ENCODE assay signal across 13 cellular contexts in genomic region chr16:70589998-70590471, GRCh38. TPM values are rescaled to one million over a fixed set of nuclear protein-coding genes. Genes with fewer than 3 reads are reported as not detected.
DNase-seq lines count a peak whose midpoint lies in the region; ATAC-seq, FAIRE-seq and TF ChIP-seq lines count a peak whose summit lies in the region.
"Had no signal": no experiment of that assay in that cellular context is flagged by ENCODE, and none has a peak within 500 bp of the region (broad histone marks: within the 10 kb centered on the region; RNA-seq: fewer than 3 reads in every experiment).

No MANE protein-coding gene starts in this region.

- ATAC-seq in psoas muscle (peak in 3 of 4 donors; percentile 32 to 39 (median 37)), GM19397 (IDR thresholded peaks at IDR 0.05; ENCODE audit: unreplicated experiment) (no peak)

- no peaks in the 10 kb centered on the region; the same call in 1 of the 2 replicates for H3K9me3 ChIP-seq in AG04450 (ENCODE audit: control insufficient read depth, insufficient read depth, low read length)
- no peaks in the 10 kb centered on the region for H3K9me3 ChIP-seq in astrocyte (ENCODE audit: insufficient read depth, low read depth, low read length)
- H3K9me3 ChIP-seq in psoas muscle: peaks cover 3% of the 10 kb centered on the region
- H3K9me3 ChIP-seq in A673 (ENCODE audit: low read depth, low read length, poor library complexity, severe bottlenecking): no peaks in the 10 kb centered on the region
- H3K9me3 ChIP-seq: BLaER1, neutrophil had no signal

- peak overlapping the region; percentile 1 for H3K9ac ChIP-seq in astrocyte (ENCODE audit: low read length)
- H3K9ac ChIP-seq: BLaER1 had no signal

- H3K4me1 ChIP-seq in astrocyte (ENCODE audit: insufficient read depth, low read length): peaks cover 4% of the 10 kb centered on the region
- no peaks in the 10 kb centered on the region for H3K4me1 ChIP-seq in psoas muscle
- H3K4me1 ChIP-seq in A673 (ENCODE audit: insufficient read depth, low read length, poor library complexity, severe bottlenecking): no peaks in the 10 kb centered on the region

- H3K4me1 Mint-ChIP-seq in astrocyte (ENCODE audit: low read depth, unreplicated experiment): peaks cover 5% of the 10 kb centered on the region

- H3K27ac ChIP-seq in AG04450 (ENCODE audit: low read depth, low read length) (peak overlapping the region; percentile 0), astrocyte (ENCODE audit: low read depth, low read length) (no peak overlapping the region), psoas muscle (peak overlapping the region; percentile 30), A673 (ENCODE audit: low read depth, low read length, poor library complexity, severe bottlenecking) (no peak overlapping the region)
- H3K27ac ChIP-seq: BLaER1, neutrophil had no signal

- H3K36me3 Mint-ChIP-seq in astrocyte (ENCODE audit: low read depth, unreplicated experiment): no peaks in the 10 kb centered on the region
- H3K36me3 Mint-ChIP-seq: activated naive CD8-positive, alpha-beta T cell had no signal

- intact Hi-C loops in psoas muscle (cut with DNase I): no loop called here
- intact Hi-C loops in A673 (cut with micrococcal nuclease; ENCODE audit: unreplicated experiment): no loop called here

- WGBS in psoas muscle, 3 donors: 25 to 31% (median 30%) methylated on average over 10 of the region's 10 CpGs

- TF ChIP-seq CTCF in AG04450 (IDR thresholded peaks at IDR 0.05; ENCODE audit: low read depth, low read length) (no peak), astrocyte (IDR thresholded peaks at IDR 0.05; ENCODE audit: insufficient read depth, low read depth, low read length) (no peak), psoas muscle (IDR thresholded peaks at IDR 0.05) (no peak), A673 (conservative IDR thresholded peaks at IDR 0.05; ENCODE audit: low read depth, low read length) (no peak)

- no peak overlapping the region for H3K27ac Mint-ChIP-seq in astrocyte (ENCODE audit: unreplicated experiment)
- H3K27ac Mint-ChIP-seq: activated naive CD8-positive, alpha-beta T cell had no signal

- H4K20me1 ChIP-seq in astrocyte (ENCODE audit: insufficient read depth, low read length): no peaks in the 10 kb centered on the region
- H4K20me1 ChIP-seq: BLaER1 had no signal

- DNase-seq in AG04450 (ENCODE audit: low read depth, low spot score) (no peak), astrocyte (ENCODE audit: low read depth) (peak; percentile 61), glomerular visceral epithelial cell (ENCODE audit: extremely low spot score) (peak; percentile 33), psoas muscle (peak in 1 of 2 donors; percentile 61), A673 (ENCODE audit: low spot score) (no peak), ureter (ENCODE audit: low spot score) (no peak)
- no peak for DNase-seq in central memory CD4-positive, alpha-beta T cell
- DNase-seq: NCI-H146, RPMI8226 had no signal

- H2AFZ ChIP-seq in astrocyte (ENCODE audit: low read depth, low read length): peak overlapping the region; percentile 39

- peak overlapping the region; percentile 53 for H3K4me2 ChIP-seq in astrocyte (ENCODE audit: low read length)
- H3K4me2 ChIP-seq: BLaER1 had no signal

- H3K27me3 ChIP-seq in AG04450 (ENCODE audit: control insufficient read depth, insufficient read depth, low read length) (no peaks in the 10 kb centered on the region), astrocyte (ENCODE audit: insufficient read depth, low read length) (no peaks in the 10 kb centered on the region), psoas muscle (ENCODE audit: insufficient read depth in 3 of 3, low read length in 2 of 3) (peaks cover 0 to 1% (median 0%) of the 10 kb centered on the region in 3 donors), A673 (replicated peaks; ENCODE audit: insufficient read depth, low read depth, low read length, poor library complexity) (no peaks in the 10 kb centered on the region)
- H3K27me3 ChIP-seq: BLaER1, neutrophil had no signal

- no peaks in the 10 kb centered on the region for H3K79me2 ChIP-seq in astrocyte (ENCODE audit: insufficient read depth, low read length)

- H3K4me3 ChIP-seq in AG04450 (ENCODE audit: low read depth, low read length) (peak overlapping the region; percentile 51), astrocyte (ENCODE audit: insufficient read depth, low read depth, low read length) (no peak overlapping the region), psoas muscle (no peak overlapping the region), A673 (ENCODE audit: low read depth, low read length, poor library complexity, severe bottlenecking) (no peak overlapping the region)
- H3K4me3 ChIP-seq: BLaER1 had no signal

- no peaks in the 10 kb centered on the region for H3K9me3 Mint-ChIP-seq in astrocyte (ENCODE audit: unreplicated experiment)

- no peak overlapping the region for H3K4me3 Mint-ChIP-seq in astrocyte (ENCODE audit: unreplicated experiment)
- H3K4me3 Mint-ChIP-seq: activated naive CD8-positive, alpha-beta T cell had no signal

- peaks cover 4% of the 10 kb centered on the region for H3K27me3 Mint-ChIP-seq in astrocyte (ENCODE audit: low read depth, unreplicated experiment)
- H3K27me3 Mint-ChIP-seq: activated naive CD8-positive, alpha-beta T cell had no signal

- POLR2A ChIA-PET in AG04450 (lab: Yijun Ruan, JAX) (interaction anchor here (0.6 kb wide), 1 partner anchor 67 kb away, joined by 4 read pairs; the partner anchor contains the start of gene COG4), A673 (lab: Charles Lee; ENCODE audit: low non-redundant PET) (no interaction called here)

- no TSS peak for BruUV-seq in A673 (replicated peaks; lab: Mats Ljungman, UMichigan)

- CTCF ChIA-PET in AG04450 (lab: Charles Lee): no interaction called here
- CTCF ChIA-PET in A673 (lab: Charles Lee): no interaction called here

- FAIRE-seq in astrocyte (lab: Jason Lieb, UNC): no peak

- H3K36me3 ChIP-seq in astrocyte (ENCODE audit: insufficient read depth, low read length) (no peaks in the 10 kb centered on the region), psoas muscle (ENCODE audit: insufficient read depth in 1 of 2, low read depth in 1 of 2) (no peaks in the 10 kb centered on the region), A673 (ENCODE audit: insufficient read depth, low read length, poor library complexity, severe bottlenecking) (no peaks in the 10 kb centered on the region)
- H3K36me3 ChIP-seq: BLaER1, neutrophil had no signal

RNA-seq across cellular contexts. Expression of gene IL34, which starts 56.3 kb away (rescaled TPM):
- 3.0 and 5.1 TPM in 2 replicates for polyA plus RNA-seq in AG04450 (2011; rRNA removed)
- polyA minus RNA-seq in AG04450 (2011; rRNA and poly(A)+ RNA removed): 2.6 and 3.7 TPM in 2 replicates
- total RNA-seq in astrocyte: 0.34 and 0.38 TPM in 2 replicates
- 10 to 100 TPM in 2 of 4 donors, 1 to 10 TPM in 2; 6.5 to 18.5 (median 9.0) TPM for total RNA-seq in psoas muscle
- polyA plus RNA-seq in psoas muscle: 1 to 10 TPM in 2 of 3 donors, under 1 TPM in 1; 0.89 to 3.7 (median 2.2) TPM
- not detected in 2 replicates for total RNA-seq in A673 (2021)
- 3.7 TPM for total RNA-seq in ureter

Comparison
In these comparisons a context has a peak if more than half of its experiments do, and no peak if none do; other contexts are left out.
1. DNase-seq: peak in astrocyte (single experiment) and glomerular visceral epithelial cell (single experiment); none in AG04450 (single experiment), A673 (single experiment), ureter (single experiment) and central memory CD4-positive, alpha-beta T cell (single experiment).
2. H3K27ac ChIP-seq: peak in AG04450 (single experiment) and psoas muscle (single experiment); none in astrocyte (single experiment) and A673 (single experiment).